In the genomic region with DNA sequence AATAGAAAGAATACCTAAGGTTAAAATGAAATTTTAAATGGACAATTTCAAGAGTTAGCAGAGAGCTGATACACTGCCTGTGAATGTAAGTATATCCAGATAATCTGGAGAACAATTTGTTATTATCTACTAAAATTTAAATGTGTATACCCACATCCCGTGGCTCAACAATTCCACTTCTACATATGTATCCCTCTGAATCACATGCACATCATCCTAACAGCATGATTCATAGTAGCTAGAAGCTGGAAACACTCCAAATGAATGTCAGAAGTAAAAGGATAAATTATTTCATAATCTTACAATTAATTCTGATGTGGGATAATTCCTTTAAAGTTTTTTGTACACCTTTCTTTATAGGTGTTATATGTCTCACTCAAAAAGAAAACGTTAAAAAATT, we compare ENCODE assay signal across 21 cellular contexts.
DNase-seq lines count a peak whose midpoint lies in the region; TF ChIP-seq lines count a peak whose summit lies in the region.
"Had no signal": no experiment of that assay in that cellular context is flagged by ENCODE, and none has a peak within 500 bp of the region (broad histone marks: within the 10 kb centered on the region; RNA-seq: fewer than 3 reads in every experiment).

No MANE protein-coding gene starts in this region.

- TF ChIP-seq POLR2A in spleen (IDR thresholded peaks at IDR 0.05): no peak

- 44 to 65% (median 55%) methylated on average over 2 of the region's 2 CpGs for WGBS in spleen, 5 donors

- H3K27me3 ChIP-seq in spleen (replicated peaks in 1 of 7): no peaks in the 10 kb centered on the region
- H3K27me3 ChIP-seq: ascending aorta, right lobe of liver, stomach, tibial nerve had no signal

- no peaks in the 10 kb centered on the region for H3K4me1 ChIP-seq in spleen
- H3K4me1 ChIP-seq: ascending aorta, right lobe of liver, stomach, tibial nerve had no signal

- DNase-seq in HT1080 (ENCODE audit: low read depth): peak; percentile 80
- DNase-seq in amniotic epithelial cell (ENCODE audit: low read depth): peak; percentile 80
- peak; percentile 6 for DNase-seq in fibroblast of peridontal ligament (ENCODE audit: extremely low read depth)
- DNase-seq in retinal pigment epithelial cell (ENCODE audit: low read depth): peak; percentile 86
- DNase-seq in activated CD4-positive, CD25-positive, alpha-beta regulatory T cell (lab: John Stamatoyannopoulos, UW): no peak
- DNase-seq in NK-92 (lab: John Stamatoyannopoulos, UW; ENCODE audit: unreplicated experiment): no peak
- DNase-seq in spleen: no peak
- DNase-seq in activated CD4-positive, alpha-beta T cell treated with anti-CD3 and anti-CD28 coated beads for 1 hour: no peak
- DNase-seq: activated CD4-positive, alpha-beta T cell treated with anti-CD3 and anti-CD28 coated beads, Interleukin-2, amount 50 U/mL, for 48 hours; activated CD8-positive, alpha-beta memory T cell treated with anti-CD3 and anti-CD28 coated beads, Interleukin-2, amount 50 U/mL, for 48 hours; HFFc6; NCI-H1694 treated with DMSO at 0.1 percent for 48 hours; NCI-H526 treated with DMSO at 0.1 percent for 48 hours; right lobe of liver; Right ventricle myocardium superior; stimulated activated CD4-positive, alpha-beta T cell treated with anti-CD3 and anti-CD28 coated beads, Interleukin-15, amount 100 ng/mL, for 24 hours; stomach; T1000 had no signal

- H3K4me3 ChIP-seq in retinal pigment epithelial cell (ENCODE audit: low read length) (no peak overlapping the region), spleen (no peak overlapping the region)
- H3K4me3 ChIP-seq: ascending aorta, right lobe of liver, stomach, tibial nerve had no signal

- TF ChIP-seq CTCF in retinal pigment epithelial cell (conservative IDR thresholded peaks at IDR 0.05; ENCODE audit: low read depth, low read length) (no peak), spleen (IDR thresholded peaks at IDR 0.05 in 8 of 11, conservative IDR thresholded peaks at IDR 0.05 in 3 of 11) (no peak)

- intact Hi-C loops in spleen (cut with DNase I; ENCODE audit: low total_unique reads): no loop called here

- H3K27ac ChIP-seq in spleen: no peak overlapping the region
- H3K27ac ChIP-seq: ascending aorta, C4-2B, right lobe of liver, stomach, tibial nerve had no signal

- H3K36me3 ChIP-seq in spleen: no peaks in the 10 kb centered on the region
- H3K36me3 ChIP-seq: ascending aorta, right lobe of liver, stomach, tibial nerve had no signal

- peaks cover 0 to 3% (median 0%) of the 10 kb centered on the region in 8 donors for H3K9me3 ChIP-seq in spleen
- H3K9me3 ChIP-seq: ascending aorta, right lobe of liver, stomach, tibial nerve had no signal

Comparison
In these comparisons a context has a peak if more than half of its experiments do, and no peak if none do; other contexts are left out.
1. DNase-seq: peak in HT1080 (single experiment), amniotic epithelial cell (single experiment), fibroblast of peridontal ligament (single experiment) and retinal pigment epithelial cell (single experiment); none in activated CD4-positive, CD25-positive, alpha-beta regulatory T cell (0 of 4), NK-92 (single experiment), spleen (single experiment) and activated CD4-positive, alpha-beta T cell treated with anti-CD3 and anti-CD28 coated beads for 1 hour (single experiment).